In genomic region chr15:29090617-29091466, GRCh38 we compare ENCODE assay signal across 8 cellular contexts.
DNase-seq lines count a peak whose midpoint lies in the region; ATAC-seq and TF ChIP-seq lines count a peak whose summit lies in the region.

No MANE protein-coding gene starts in this region.

- no peaks in the 10 kb centered on the region for H3F3A ChIP-seq in GM23338 (replicated peaks; ENCODE audit: low read depth)

- no peaks in the 10 kb centered on the region; the same call in 1 of the 2 replicates for H3K4me1 ChIP-seq in GM23338 (ENCODE audit: insufficient read depth)

- H3K79me2 ChIP-seq in GM23338 (replicated peaks; ENCODE audit: insufficient read depth): no peaks in the 10 kb centered on the region

- H3K27ac ChIP-seq in GM23338 (ENCODE audit: low read depth) (no peak overlapping the region), WERI-Rb-1 (no peak overlapping the region)

- peaks cover 15% of the 10 kb centered on the region for H3K27me3 Mint-ChIP-seq in GM23338 (ENCODE audit: insufficient read depth, low read depth, poor library complexity)
- no peaks in the 10 kb centered on the region for H3K27me3 Mint-ChIP-seq in central memory CD8-positive, alpha-beta T cell
- no peaks in the 10 kb centered on the region for H3K27me3 Mint-ChIP-seq in nephron progenitor cell (ENCODE audit: low read depth, poor library complexity)

- H3K27me3 ChIP-seq in GM23338 (ENCODE audit: insufficient read depth): no peaks in the 10 kb centered on the region
- no peaks in the 10 kb centered on the region for H3K27me3 ChIP-seq in WERI-Rb-1 (ENCODE audit: insufficient read depth, low read depth, severe bottlenecking)

- H3K9me3 Mint-ChIP-seq in GM23338 (no peaks in the 10 kb centered on the region), nephron progenitor cell (no peaks in the 10 kb centered on the region)
- H3K9me3 Mint-ChIP-seq in central memory CD8-positive, alpha-beta T cell: no peaks in the 10 kb centered on the region

- H3K36me3 ChIP-seq in GM23338 (ENCODE audit: insufficient read depth) (no peaks in the 10 kb centered on the region), WERI-Rb-1 (no peaks in the 10 kb centered on the region)

- H3K4me2 ChIP-seq in GM23338: no peak overlapping the region

- no peak overlapping the region for H3K4me3 Mint-ChIP-seq in GM23338
- H3K4me3 Mint-ChIP-seq in central memory CD8-positive, alpha-beta T cell: peak overlapping the region; percentile 74
- no peak overlapping the region for H3K4me3 Mint-ChIP-seq in nephron progenitor cell

- H4K20me1 ChIP-seq in GM23338 (replicated peaks; ENCODE audit: insufficient read depth): no peaks in the 10 kb centered on the region

- no peak overlapping the region for H3K27ac Mint-ChIP-seq in GM23338
- peak overlapping the region; percentile 75 for H3K27ac Mint-ChIP-seq in central memory CD8-positive, alpha-beta T cell (ENCODE audit: low read depth)
- no peak overlapping the region for H3K27ac Mint-ChIP-seq in nephron progenitor cell

- H3K4me3 ChIP-seq in GM23338 (no peak overlapping the region), WERI-Rb-1 (ENCODE audit: low read depth, low read length) (no peak overlapping the region)

- ATAC-seq in GM23338 (peak; percentile 83), GM18519 (IDR thresholded peaks at IDR 0.05; ENCODE audit: low FRiP score, unreplicated experiment) (no peak)
- ATAC-seq in central memory CD8-positive, alpha-beta T cell (replicated peaks; ENCODE audit: extremely low read depth, poor library complexity, severe bottlenecking): peak; percentile 47

- TF ChIP-seq CTCF in AG09319 (IDR thresholded peaks at IDR 0.05; ENCODE audit: low read depth, low read length) (peak; percentile 73), GM23338 (conservative IDR thresholded peaks at IDR 0.05; ENCODE audit: low read depth in 2 of 2) (peak; percentile 84 to 87), WERI-Rb-1 (IDR thresholded peaks at IDR 0.05; ENCODE audit: low read depth, low read length) (peak; percentile 89), nephron progenitor cell (IDR thresholded peaks at IDR 0.05) (peak; percentile 74)

- H2AFZ ChIP-seq in GM23338: no peak overlapping the region

- H3K9me2 ChIP-seq in GM23338 (ENCODE audit: insufficient read depth): 0 out of 2 replicates have a peak, but pooled peaks cover 4% of the 10 kb centered on the region

- no peaks in the 10 kb centered on the region for H3K9me3 ChIP-seq in WERI-Rb-1 (ENCODE audit: severe bottlenecking)

- DNase-seq in AG09319 (ENCODE audit: extremely low read depth, low read depth): no peak
- peak; percentile 78 for DNase-seq in GM23338 (ENCODE audit: low spot score)
- peak; percentile 55 for DNase-seq in WERI-Rb-1
- DNase-seq in central memory CD8-positive, alpha-beta T cell (ENCODE audit: low spot score in 2 of 2): peak in 1 of 2 donors; percentile 37
- peak; percentile 46 for DNase-seq in nephron progenitor cell
- no peak for DNase-seq in DMS114 treated with DMSO at 0.1 percent for 48 hours (lab: John Stamatoyannopoulos, UW; ENCODE audit: unreplicated experiment)
- DNase-seq in cerebellum (ENCODE audit: low spot score): no peak

- H3K36me3 Mint-ChIP-seq in GM23338 (ENCODE audit: low read depth) (no peaks in the 10 kb centered on the region), nephron progenitor cell (ENCODE audit: low read depth) (peaks cover 17% of the 10 kb centered on the region)
- peaks cover 12% of the 10 kb centered on the region for H3K36me3 Mint-ChIP-seq in central memory CD8-positive, alpha-beta T cell (ENCODE audit: insufficient read depth)

- peaks cover 9% of the 10 kb centered on the region for H3K4me1 Mint-ChIP-seq in GM23338
- H3K4me1 Mint-ChIP-seq in central memory CD8-positive, alpha-beta T cell: peaks cover 48% of the 10 kb centered on the region
- peaks cover 49% of the 10 kb centered on the region for H3K4me1 Mint-ChIP-seq in nephron progenitor cell

TF ChIP-seq in GM23338, 12 proteins besides CTCF, POLR2A, EP300 and RAD21:
- TF ChIP-seq ZNF331 (CRISPR knock-in tag; IDR thresholded peaks at IDR 0.05; ENCODE audit: low read depth): no peak
- no peak for TF ChIP-seq ZNF114 (CRISPR knock-in tag; IDR thresholded peaks at IDR 0.05)
- TF ChIP-seq EZH2 (IDR thresholded peaks at IDR 0.05; ENCODE audit: low read depth, unreplicated experiment): no peak
- no peak for TF ChIP-seq JUNB (IDR thresholded peaks at IDR 0.05; ENCODE audit: unreplicated experiment)
- no peak for TF ChIP-seq EZH2phosphoT487 (IDR thresholded peaks at IDR 0.05; ENCODE audit: unreplicated experiment)
- no peak for TF ChIP-seq ETS1 (IDR thresholded peaks at IDR 0.05)
- no peak for TF ChIP-seq STAT1 (IDR thresholded peaks at IDR 0.05; ENCODE audit: unreplicated experiment)
- no peak for TF ChIP-seq NANOG (IDR thresholded peaks at IDR 0.05; ENCODE audit: borderline replicate concordance)
- TF ChIP-seq ZNF462 (CRISPR knock-in tag; IDR thresholded peaks at IDR 0.05): no peak

Comparison
In these comparisons a context has a peak if more than half of its experiments do, and no peak if none do; other contexts are left out.
1. DNase-seq: peak in GM23338 (single experiment), WERI-Rb-1 (single experiment) and nephron progenitor cell (single experiment); none in AG09319 (single experiment), DMS114 treated with DMSO at 0.1 percent for 48 hours (single experiment) and cerebellum (single experiment).
2. Peak in every context shown above with its lines, with median percentiles within 50 percentile points of each other: CTCF ChIP-seq.